ENCODE assay signal across 1 cellular context in the genomic region with DNA sequence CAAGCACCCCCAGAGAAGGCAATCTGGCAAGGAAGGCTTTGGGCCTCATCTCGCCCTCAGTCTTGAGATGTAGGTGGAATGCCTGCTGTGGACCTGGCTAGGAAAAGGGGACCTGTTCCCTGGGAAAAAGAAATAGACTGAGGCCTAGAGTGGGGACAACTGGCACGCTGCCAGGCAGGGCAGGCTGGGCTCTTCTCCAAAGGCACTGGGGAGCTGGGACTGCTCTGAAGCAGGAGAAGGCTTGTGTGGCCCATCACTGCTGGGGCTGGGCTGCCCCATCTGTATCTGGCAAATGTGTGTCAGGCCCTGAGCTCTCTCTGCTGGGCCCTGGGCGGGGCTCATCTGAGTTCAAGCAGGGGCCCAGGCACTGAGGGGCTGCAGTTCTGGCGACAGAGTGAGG.
TF ChIP-seq lines count a peak whose summit lies in the region.

No MANE protein-coding gene starts in this region.

TF ChIP-seq in K562, 482 proteins besides CTCF, POLR2A, EP300 and RAD21 (continued from another document and continues in another):
- TF ChIP-seq TCF7 (IDR thresholded peaks at IDR 0.05; ENCODE audit: borderline replicate concordance) (no peak), CREM (IDR thresholded peaks at IDR 0.05; ENCODE audit: low read depth) (no peak), PHB (CRISPR knock-in tag; IDR thresholded peaks at IDR 0.05) (0 out of 2 replicates have a peak, but pooled peaks have one; percentile 65), SMAD1 (IDR thresholded peaks at IDR 0.05; ENCODE audit: low read depth, low read length, partially characterized antibody) (peak; percentile 67), HDAC8 (tag; IDR thresholded peaks at IDR 0.05) (0 out of 2 replicates have a peak, but pooled peaks have one; percentile 12), ARID3B (CRISPR knock-in tag; IDR thresholded peaks at IDR 0.05; ENCODE audit: borderline replicate concordance) (0 out of 2 replicates have a peak, but pooled peaks have one; percentile 37), HDAC3 (IDR thresholded peaks at IDR 0.05; ENCODE audit: borderline replicate concordance, partially characterized antibody) (no peak), ZC3H4 (CRISPR knock-in tag; IDR thresholded peaks at IDR 0.05; ENCODE audit: borderline replicate concordance) (no peak), COPS2 (conservative IDR thresholded peaks at IDR 0.05) (no peak), ZNF143 (CRISPR knock-in tag; IDR thresholded peaks at IDR 0.05) (no peak), TFAM (CRISPR knock-in tag; conservative IDR thresholded peaks at IDR 0.05) (no peak), HDAC6 (IDR thresholded peaks at IDR 0.05; ENCODE audit: low read depth, low read length) (no peak), E4F1 (CRISPR knock-in tag; IDR thresholded peaks at IDR 0.05; ENCODE audit: borderline replicate concordance) (0 out of 2 replicates have a peak, but pooled peaks have one; percentile 23), RAD51 (IDR thresholded peaks at IDR 0.05; ENCODE audit: borderline replicate concordance, low read depth) (no peak), ZNF140 (CRISPR knock-in tag; IDR thresholded peaks at IDR 0.05) (no peak), DLX4 (CRISPR knock-in tag; IDR thresholded peaks at IDR 0.05) (no peak), HDGF (IDR thresholded peaks at IDR 0.05) (no peak), U2AF1 (optimal IDR thresholded peaks at IDR 0.05; ENCODE audit: low read depth, low read length) (no peak), FOXK2 (conservative IDR thresholded peaks at IDR 0.05 in 1 of 2, IDR thresholded peaks at IDR 0.05 in 1 of 2; ENCODE audit: low read depth in 2 of 2) (no peak), POLR2AphosphoS2 (IDR thresholded peaks at IDR 0.05; ENCODE audit: low read length) (no peak), SAFB (IDR thresholded peaks at IDR 0.05; ENCODE audit: borderline replicate concordance, low read depth, low read length) (no peak), ADNP (tag; IDR thresholded peaks at IDR 0.05) (no peak), ZNF561 (CRISPR knock-in tag; conservative IDR thresholded peaks at IDR 0.05) (no peak), ZNF24 (IDR thresholded peaks at IDR 0.05) (no peak), SRSF3 (IDR thresholded peaks at IDR 0.05; ENCODE audit: insufficient read depth, low read length) (no peak), ZNF174 (CRISPR knock-in tag; IDR thresholded peaks at IDR 0.05) (no peak), OTX1 (CRISPR knock-in tag; IDR thresholded peaks at IDR 0.05) (0 out of 2 replicates have a peak, but pooled peaks have one; percentile 21), GATAD2A (IDR thresholded peaks at IDR 0.05) (no peak), PREB (CRISPR knock-in tag; IDR thresholded peaks at IDR 0.05) (no peak), GABPA (tag; conservative IDR thresholded peaks at IDR 0.05; ENCODE audit: low read depth) (no peak), ETS1 (conservative IDR thresholded peaks at IDR 0.05; ENCODE audit: control insufficient read depth, low read depth, low read length) (no peak), NFYB (IDR thresholded peaks at IDR 0.05; ENCODE audit: extremely low read depth, insufficient read length) (no peak), CREB1 (IDR thresholded peaks at IDR 0.05) (no peak), CREB1 (CRISPR knock-in tag; IDR thresholded peaks at IDR 0.05) (no peak), GATA2 (CRISPR knock-in tag; IDR thresholded peaks at IDR 0.05) (no peak), ZBED1 (IDR thresholded peaks at IDR 0.05) (no peak), ZNF707 (CRISPR knock-in tag; conservative IDR thresholded peaks at IDR 0.05) (no peak), ZNF197 (CRISPR knock-in tag; IDR thresholded peaks at IDR 0.05; ENCODE audit: low read depth) (no peak), USF1 (CRISPR knock-in tag; IDR thresholded peaks at IDR 0.05) (no peak), TEAD1 (CRISPR knock-in tag; IDR thresholded peaks at IDR 0.05) (0 out of 4 replicates have a peak, but pooled peaks of 1 of the 2 experiments have one; percentile 9), ZNF280A (IDR thresholded peaks at IDR 0.05; ENCODE audit: low read depth, partially characterized antibody) (no peak)
- TF ChIP-seq, protein P1, sequence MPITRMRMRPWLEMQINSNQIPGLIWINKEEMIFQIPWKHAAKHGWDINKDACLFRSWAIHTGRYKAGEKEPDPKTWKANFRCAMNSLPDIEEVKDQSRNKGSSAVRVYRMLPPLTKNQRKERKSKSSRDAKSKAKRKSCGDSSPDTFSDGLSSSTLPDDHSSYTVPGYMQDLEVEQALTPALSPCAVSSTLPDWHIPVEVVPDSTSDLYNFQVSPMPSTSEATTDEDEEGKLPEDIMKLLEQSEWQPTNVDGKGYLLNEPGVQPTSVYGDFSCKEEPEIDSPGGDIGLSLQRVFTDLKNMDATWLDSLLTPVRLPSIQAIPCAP (CRISPR knock-in tag; IDR thresholded peaks at IDR 0.05; ENCODE audit: borderline replicate concordance) = no peak
- TF ChIP-seq, protein P2, sequence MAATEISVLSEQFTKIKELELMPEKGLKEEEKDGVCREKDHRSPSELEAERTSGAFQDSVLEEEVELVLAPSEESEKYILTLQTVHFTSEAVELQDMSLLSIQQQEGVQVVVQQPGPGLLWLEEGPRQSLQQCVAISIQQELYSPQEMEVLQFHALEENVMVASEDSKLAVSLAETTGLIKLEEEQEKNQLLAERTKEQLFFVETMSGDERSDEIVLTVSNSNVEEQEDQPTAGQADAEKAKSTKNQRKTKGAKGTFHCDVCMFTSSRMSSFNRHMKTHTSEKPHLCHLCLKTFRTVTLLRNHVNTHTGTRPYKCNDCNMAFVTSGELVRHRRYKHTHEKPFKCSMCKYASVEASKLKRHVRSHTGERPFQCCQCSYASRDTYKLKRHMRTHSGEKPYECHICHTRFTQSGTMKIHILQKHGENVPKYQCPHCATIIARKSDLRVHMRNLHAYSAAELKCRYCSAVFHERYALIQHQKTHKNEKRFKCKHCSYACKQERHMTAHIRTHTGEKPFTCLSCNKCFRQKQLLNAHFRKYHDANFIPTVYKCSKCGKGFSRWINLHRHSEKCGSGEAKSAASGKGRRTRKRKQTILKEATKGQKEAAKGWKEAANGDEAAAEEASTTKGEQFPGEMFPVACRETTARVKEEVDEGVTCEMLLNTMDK (IDR thresholded peaks at IDR 0.05; ENCODE audit: borderline replicate concordance, insufficient read depth, low read depth, low read length, poor library complexity, severe bottlenecking) = no peak
- TF ChIP-seq, protein P3, sequence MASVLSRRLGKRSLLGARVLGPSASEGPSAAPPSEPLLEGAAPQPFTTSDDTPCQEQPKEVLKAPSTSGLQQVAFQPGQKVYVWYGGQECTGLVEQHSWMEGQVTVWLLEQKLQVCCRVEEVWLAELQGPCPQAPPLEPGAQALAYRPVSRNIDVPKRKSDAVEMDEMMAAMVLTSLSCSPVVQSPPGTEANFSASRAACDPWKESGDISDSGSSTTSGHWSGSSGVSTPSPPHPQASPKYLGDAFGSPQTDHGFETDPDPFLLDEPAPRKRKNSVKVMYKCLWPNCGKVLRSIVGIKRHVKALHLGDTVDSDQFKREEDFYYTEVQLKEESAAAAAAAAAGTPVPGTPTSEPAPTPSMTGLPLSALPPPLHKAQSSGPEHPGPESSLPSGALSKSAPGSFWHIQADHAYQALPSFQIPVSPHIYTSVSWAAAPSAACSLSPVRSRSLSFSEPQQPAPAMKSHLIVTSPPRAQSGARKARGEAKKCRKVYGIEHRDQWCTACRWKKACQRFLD (CRISPR knock-in tag; IDR thresholded peaks at IDR 0.05) = no peak
- TF ChIP-seq, protein P4, sequence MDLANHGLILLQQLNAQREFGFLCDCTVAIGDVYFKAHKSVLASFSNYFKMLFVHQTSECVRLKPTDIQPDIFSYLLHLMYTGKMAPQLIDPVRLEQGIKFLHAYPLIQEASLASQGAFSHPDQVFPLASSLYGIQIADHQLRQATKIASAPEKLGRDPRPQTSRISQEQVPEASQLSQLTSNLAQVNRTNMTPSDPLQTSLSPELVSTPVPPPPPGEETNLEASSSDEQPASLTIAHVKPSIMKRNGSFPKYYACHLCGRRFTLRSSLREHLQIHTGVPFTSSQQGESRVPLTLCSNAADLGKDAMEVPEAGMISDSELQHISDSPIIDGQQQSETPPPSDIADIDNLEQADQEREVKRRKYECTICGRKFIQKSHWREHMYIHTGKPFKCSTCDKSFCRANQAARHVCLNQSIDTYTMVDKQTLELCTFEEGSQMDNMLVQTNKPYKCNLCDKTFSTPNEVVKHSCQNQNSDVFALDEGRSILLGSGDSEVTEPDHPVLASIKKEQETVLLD (IDR thresholded peaks at IDR 0.05) = no peak
